Comparison of ENCODE assay signal across 9 cellular contexts in the genomic region with DNA sequence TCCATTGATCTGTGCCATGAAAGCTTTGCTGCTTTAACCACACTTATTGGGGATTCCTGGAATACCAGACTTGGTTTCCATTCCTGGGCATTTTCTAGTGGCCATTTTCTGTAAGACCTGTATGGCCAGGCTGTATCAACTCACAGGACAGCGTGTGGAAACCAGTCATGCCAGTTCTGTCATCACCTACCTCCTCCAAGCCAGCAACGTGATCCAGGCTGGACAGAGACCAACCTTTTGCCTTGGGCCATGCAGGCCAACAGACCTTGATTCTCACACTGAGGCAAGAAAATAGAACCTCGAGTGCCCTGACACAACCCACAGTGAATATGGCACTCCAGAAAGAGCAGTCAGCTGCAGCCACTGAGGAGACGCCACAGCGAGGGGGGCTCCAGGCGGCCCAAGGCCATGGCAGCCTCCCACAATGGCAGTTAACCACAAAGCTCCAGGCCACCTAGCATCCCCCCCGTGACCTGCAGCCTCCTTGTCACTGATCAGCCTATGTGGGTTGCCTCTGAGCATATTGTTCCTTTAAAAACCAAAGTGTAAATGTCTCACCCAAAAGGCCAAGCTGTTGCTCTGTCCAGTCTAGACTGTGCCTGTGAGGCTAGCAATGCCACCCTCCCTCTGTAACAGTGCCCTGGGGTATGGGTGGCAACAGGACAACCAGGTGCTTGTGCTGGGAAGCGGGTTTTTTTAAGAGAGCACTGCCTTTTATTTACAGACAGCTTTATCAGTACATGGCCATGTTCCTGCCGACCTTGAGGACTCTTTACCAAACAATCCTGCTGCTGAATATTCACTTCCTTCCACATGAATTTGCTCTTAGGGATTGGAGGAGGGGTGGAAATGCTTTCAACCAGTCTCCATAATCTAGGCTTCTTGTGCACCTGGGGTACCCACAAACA.
DNase-seq lines count a peak whose midpoint lies in the region; ATAC-seq, FAIRE-seq and TF ChIP-seq lines count a peak whose summit lies in the region.
"Had no signal": no experiment of that assay in that cellular context is flagged by ENCODE, and none has a peak within 500 bp of the region (broad histone marks: within the 10 kb centered on the region; RNA-seq: fewer than 3 reads in every experiment).

No MANE protein-coding gene starts in this region.

- peaks cover 10% of the 10 kb centered on the region for H3K79me1 ChIP-seq in mesenchymal stem cell (replicated peaks; ENCODE audit: low read length, poor library complexity, severe bottlenecking)

- peak overlapping the region; percentile 76 to 94 for H2BK12ac ChIP-seq in mesenchymal stem cell (ENCODE audit: low read length in 2 of 2)

- no peak for FAIRE-seq in K562 (lab: Jason Lieb, UNC)
- FAIRE-seq: colon had no signal

- H3K27me3 ChIP-seq in K562 (ENCODE audit: control insufficient read depth in 2 of 2, insufficient read depth in 2 of 2, low read length in 2 of 2) (no peaks in the 10 kb centered on the region; a peak in 1 of 5 replicates), mesenchymal stem cell (ENCODE audit: control insufficient read depth in 1 of 2, insufficient read depth in 1 of 2, low read length in 2 of 2) (no peaks in the 10 kb centered on the region), aorta (ENCODE audit: control insufficient read depth in 1 of 2, insufficient read depth in 2 of 2, low read length in 1 of 2) (no peaks in the 10 kb centered on the region)

- H3K4me2 ChIP-seq in K562 (ENCODE audit: insufficient read depth, low read length) (peak overlapping the region; percentile 37; the same call in 1 of the 2 replicates), mesenchymal stem cell (ENCODE audit: low read length, poor library complexity, severe bottlenecking) (no peak overlapping the region)

- CTCF ChIA-PET in K562 (lab: Yijun Ruan, JAX; ENCODE audit: low intra/inter-chr PET ratio) = no interaction called here

- intact Hi-C loops in K562 (cut with micrococcal nuclease) = no loop called here
- intact Hi-C loops in aorta (cut with DNase I) = loop anchor here in 1 of 2 donors (5.0 kb wide), 1 partner anchor 49 kb away; no protein-coding TSS in a partner anchor

- DNase-seq in activated naive CD4-positive, alpha-beta T cell (lab: John Stamatoyannopoulos, UW) = no peak
- no peak for DNase-seq in K562 (ENCODE audit: extremely low read depth in 1 of 4, low spot score in 3 of 4)
- no peak for DNase-seq in mesenchymal stem cell
- no peak for DNase-seq in aorta
- no peak for DNase-seq in H4 (ENCODE audit: low spot score)

- no TSS peak for BruUV-seq in K562 (replicated peaks; lab: Mats Ljungman, UMichigan)

- POLR2A ChIA-PET in K562 (lab: Yijun Ruan, JAX) = interaction anchor here (1.2 to 1.8 kb wide), 2 partner anchors 8 to 10 kb away, joined by 3 to 5 read pairs; no protein-coding TSS in a partner anchor

- 20% methylated on average over 8 of the region's 9 CpGs for WGBS in K562 (ENCODE audit: insufficient coverage, low coverage, missing lambda C conversion rate)
- WGBS in mesenchymal stem cell = 85% methylated on average over 9 of the region's 9 CpGs
- 61% methylated on average over 9 of the region's 9 CpGs for WGBS in aorta, 2 donors

- H3K9me3 ChIP-seq in K562 (replicated peaks; ENCODE audit: control insufficient read depth, insufficient read depth, low read depth, low read length) (no peaks in the 10 kb centered on the region), mesenchymal stem cell (ENCODE audit: control insufficient read depth, low read length) (no peaks in the 10 kb centered on the region), aorta (ENCODE audit: control insufficient read depth, low read length) (no peaks in the 10 kb centered on the region)

- peak overlapping the region; percentile 60 for H2BK15ac ChIP-seq in mesenchymal stem cell (ENCODE audit: low read depth, poor library complexity, severe bottlenecking)

- H2BK120ac ChIP-seq in mesenchymal stem cell (ENCODE audit: low read depth, low read length) = peak overlapping the region; percentile 6

- no peaks in the 10 kb centered on the region for H3K27me3 Mint-ChIP-seq in activated naive CD4-positive, alpha-beta T cell treated with anti-CD3 and anti-CD28 coated beads, Interleukin-2, amount 50 U/mL, for 24 hours

- H4K20me1 ChIP-seq in K562 (replicated peaks; ENCODE audit: control insufficient read depth, insufficient read depth, low read length) = no peaks in the 10 kb centered on the region

- ATAC-seq in K562 = peak; percentile 25
- peak; percentile 15 for ATAC-seq in aorta (ENCODE audit: low FRiP score)
- ATAC-seq in GM18511 (IDR thresholded peaks at IDR 0.05; ENCODE audit: unreplicated experiment) = no peak
- no peak for ATAC-seq in HG03280 (IDR thresholded peaks at IDR 0.05; ENCODE audit: unreplicated experiment)

- no peak for TF ChIP-seq CTCF in K562 (IDR thresholded peaks at IDR 0.05 in 2 of 3, conservative IDR thresholded peaks at IDR 0.05 in 1 of 3; ENCODE audit: insufficient read depth in 2 of 3, low read depth in 1 of 3, low read length in 3 of 3)

- no peak overlapping the region for H3K23ac ChIP-seq in mesenchymal stem cell (ENCODE audit: low read length in 2 of 2)

- no peak for TF ChIP-seq RAD21 in K562 (CRISPR knock-in tag; conservative IDR thresholded peaks at IDR 0.05 in 1 of 2, IDR thresholded peaks at IDR 0.05 in 1 of 2)

- peak overlapping the region; percentile 19 to 29 for H3K4ac ChIP-seq in mesenchymal stem cell (ENCODE audit: low read depth in 1 of 2, low read length in 2 of 2)

- H3K9me1 ChIP-seq in K562 (ENCODE audit: control insufficient read depth, insufficient read depth, low read length) = no peaks in the 10 kb centered on the region

- H3K36me3 Mint-ChIP-seq in activated naive CD4-positive, alpha-beta T cell treated with anti-CD3 and anti-CD28 coated beads, Interleukin-2, amount 50 U/mL, for 24 hours = peaks cover 43% of the 10 kb centered on the region

- H3K14ac ChIP-seq in mesenchymal stem cell (ENCODE audit: low read length in 2 of 2) = peak overlapping the region in 1 of 2 experiments; percentile 37

- peak overlapping the region; percentile 19 for H2BK5ac ChIP-seq in mesenchymal stem cell (ENCODE audit: low read depth, low read length, poor library complexity, severe bottlenecking)

- no peak overlapping the region for H3K4me3 Mint-ChIP-seq in activated naive CD4-positive, alpha-beta T cell treated with anti-CD3 and anti-CD28 coated beads, Interleukin-2, amount 50 U/mL, for 24 hours

- in situ Hi-C loops in K562 (cut with MboI) = no loop called here

- H3K36me3 ChIP-seq in K562 (ENCODE audit: control insufficient read depth, insufficient read depth, low read length) = no peaks in the 10 kb centered on the region
- no peaks in the 10 kb centered on the region for H3K36me3 ChIP-seq in mesenchymal stem cell (ENCODE audit: control insufficient read depth in 1 of 2, insufficient read depth in 2 of 2, low read depth in 1 of 2, low read length in 2 of 2)
- H3K36me3 ChIP-seq in aorta (ENCODE audit: control insufficient read depth in 1 of 2, insufficient read depth in 2 of 2, low read length in 1 of 2) = no peaks in the 10 kb centered on the region

- no peaks in the 10 kb centered on the region for H3K79me2 ChIP-seq in K562 (ENCODE audit: control insufficient read depth, insufficient read depth, low read length)

- H3K4me1 ChIP-seq in K562 (replicated peaks in 1 of 2; ENCODE audit: control insufficient read depth in 2 of 2, insufficient read depth in 2 of 2, low read length in 2 of 2) (peaks cover 4 to 23% of the 10 kb centered on the region in 2 experiments; a peak in 3 of 5 replicates), mesenchymal stem cell (ENCODE audit: control insufficient read depth, insufficient read depth, low read depth, low read length) (peaks cover 37% of the 10 kb centered on the region), aorta (ENCODE audit: control insufficient read depth in 1 of 2, insufficient read depth in 2 of 2, low read length in 2 of 2) (peaks cover 0 to 5% of the 10 kb centered on the region in 2 donors)

- no peak for TF ChIP-seq EP300 in K562 (IDR thresholded peaks at IDR 0.05; ENCODE audit: low read length)

- H2AK5ac ChIP-seq in mesenchymal stem cell (ENCODE audit: low read length, severe bottlenecking) = peak overlapping the region; percentile 99

- 0 out of 4 replicates have a peak overlapping the region, but pooled peaks of 1 of the 2 experiments have one; percentile 48 for H3K9ac ChIP-seq in K562 (ENCODE audit: insufficient read depth in 1 of 2, low read depth in 2 of 2, low read length in 2 of 2)
- no peak overlapping the region for H3K9ac ChIP-seq in mesenchymal stem cell (ENCODE audit: low read length)

- peak overlapping the region; percentile 87 for H3K27ac Mint-ChIP-seq in activated naive CD4-positive, alpha-beta T cell treated with anti-CD3 and anti-CD28 coated beads, Interleukin-2, amount 50 U/mL, for 24 hours

- peak overlapping the region; percentile 46 to 86 for H3K18ac ChIP-seq in mesenchymal stem cell (ENCODE audit: low read depth in 1 of 2, low read length in 2 of 2)

- H3K4me3 ChIP-seq in K562 (no peak overlapping the region), mesenchymal stem cell (ENCODE audit: insufficient read depth in 1 of 2, low read depth in 1 of 2, low read length in 2 of 2) (no peak overlapping the region), aorta (ENCODE audit: low read length in 2 of 2) (no peak overlapping the region)

- TF ChIP-seq POLR2A in K562 (conservative IDR thresholded peaks at IDR 0.05) = no peak

- H2AFZ ChIP-seq in K562 (ENCODE audit: low read depth, low read length) = peak overlapping the region; percentile 40; the same call in 1 of the 2 replicates
- H2AFZ ChIP-seq in mesenchymal stem cell (ENCODE audit: low read depth, low read length) = no peak overlapping the region

- peak overlapping the region; percentile 79 for H4K91ac ChIP-seq in mesenchymal stem cell (ENCODE audit: low read length)

- no peaks in the 10 kb centered on the region for H3K9me3 Mint-ChIP-seq in activated naive CD4-positive, alpha-beta T cell treated with anti-CD3 and anti-CD28 coated beads, Interleukin-2, amount 50 U/mL, for 24 hours

- H3K4me1 Mint-ChIP-seq in activated naive CD4-positive, alpha-beta T cell treated with anti-CD3 and anti-CD28 coated beads, Interleukin-2, amount 50 U/mL, for 24 hours = peaks cover 89% of the 10 kb centered on the region

- H4K8ac ChIP-seq in mesenchymal stem cell (ENCODE audit: low read length) = peak overlapping the region; percentile 74

- no peak overlapping the region for H3K27ac ChIP-seq in K562 (ENCODE audit: extremely low read depth, low read depth, low read length)
- H3K27ac ChIP-seq in mesenchymal stem cell (ENCODE audit: low read length, poor library complexity, severe bottlenecking) = peak overlapping the region; percentile 96
- peak overlapping the region; percentile 38 to 62 for H3K27ac ChIP-seq in aorta (ENCODE audit: low read depth in 1 of 2, low read length in 2 of 2)

TF ChIP-seq in K562, 482 proteins besides CTCF, POLR2A, EP300 and RAD21 (continues in another document):
- no peak for TF ChIP-seq SMARCA4 (IDR thresholded peaks at IDR 0.05)

Comparison
In these comparisons a context has a peak if more than half of its experiments do, and no peak if none do; other contexts are left out.
1. ATAC-seq: peak in K562 (single experiment) and aorta (single experiment); none in GM18511 (single experiment) and HG03280 (single experiment).